In the genomic region with DNA sequence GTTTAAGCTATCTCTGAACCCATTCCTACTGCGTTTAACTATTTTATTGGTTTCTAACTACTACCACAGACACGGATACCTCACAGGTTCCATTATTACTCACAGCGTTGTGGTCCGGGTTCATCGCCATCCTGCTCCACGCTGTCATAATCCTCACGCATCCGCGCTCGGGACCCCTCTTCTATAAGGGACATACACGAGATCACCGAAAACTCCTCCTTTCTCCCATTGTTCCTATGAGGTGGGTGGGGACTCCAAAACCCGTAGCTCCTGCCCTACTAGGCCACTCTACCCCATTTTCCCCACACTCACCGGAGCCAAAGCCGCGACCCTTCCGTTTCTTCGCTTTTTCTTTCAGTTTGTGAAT, we compare ENCODE assay signal across 1 cellular context.
TF ChIP-seq lines count a peak whose summit lies in the region.

No MANE protein-coding gene starts in this region.

TF ChIP-seq in SK-N-SH, 30 proteins besides CTCF, POLR2A, EP300 and RAD21:
- TF ChIP-seq RCOR1 (IDR thresholded peaks at IDR 0.05; ENCODE audit: low read length) (no peak), SMC3 (IDR thresholded peaks at IDR 0.05; ENCODE audit: low read depth, low read length) (no peak), FOXJ3 (CRISPR knock-in tag; IDR thresholded peaks at IDR 0.05) (no peak), TEAD4 (IDR thresholded peaks at IDR 0.05; ENCODE audit: borderline replicate concordance, insufficient read depth) (no peak), MEF2A (IDR thresholded peaks at IDR 0.05; ENCODE audit: borderline replicate concordance, low read depth) (no peak), FOSL2 (IDR thresholded peaks at IDR 0.05; ENCODE audit: borderline replicate concordance, low read depth) (no peak), NRF1 (IDR thresholded peaks at IDR 0.05; ENCODE audit: low read depth, low read length) (no peak), YY1 (IDR thresholded peaks at IDR 0.05; ENCODE audit: low read depth) (no peak), GATA2 (CRISPR knock-in tag; IDR thresholded peaks at IDR 0.05) (no peak), JUND (IDR thresholded peaks at IDR 0.05) (no peak), SIN3A (IDR thresholded peaks at IDR 0.05; ENCODE audit: borderline replicate concordance, low read depth, low read length) (no peak), POLR2AphosphoS5 (IDR thresholded peaks at IDR 0.05; ENCODE audit: low read depth, low read length) (no peak), GABPA (IDR thresholded peaks at IDR 0.05; ENCODE audit: low read depth) (no peak), MXI1 (IDR thresholded peaks at IDR 0.05; ENCODE audit: low read depth, low read length) (no peak), EZH2phosphoT487 (IDR thresholded peaks at IDR 0.05; ENCODE audit: borderline replicate concordance, low read depth) (no peak)
- TF ChIP-seq, protein P1, sequence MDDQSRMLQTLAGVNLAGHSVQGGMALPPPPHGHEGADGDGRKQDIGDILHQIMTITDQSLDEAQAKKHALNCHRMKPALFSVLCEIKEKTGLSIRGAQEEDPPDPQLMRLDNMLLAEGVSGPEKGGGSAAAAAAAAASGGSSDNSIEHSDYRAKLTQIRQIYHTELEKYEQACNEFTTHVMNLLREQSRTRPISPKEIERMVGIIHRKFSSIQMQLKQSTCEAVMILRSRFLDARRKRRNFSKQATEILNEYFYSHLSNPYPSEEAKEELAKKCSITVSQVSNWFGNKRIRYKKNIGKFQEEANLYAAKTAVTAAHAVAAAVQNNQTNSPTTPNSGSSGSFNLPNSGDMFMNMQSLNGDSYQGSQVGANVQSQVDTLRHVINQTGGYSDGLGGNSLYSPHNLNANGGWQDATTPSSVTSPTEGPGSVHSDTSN (IDR thresholded peaks at IDR 0.05) = no peak
- TF ChIP-seq, protein P2, sequence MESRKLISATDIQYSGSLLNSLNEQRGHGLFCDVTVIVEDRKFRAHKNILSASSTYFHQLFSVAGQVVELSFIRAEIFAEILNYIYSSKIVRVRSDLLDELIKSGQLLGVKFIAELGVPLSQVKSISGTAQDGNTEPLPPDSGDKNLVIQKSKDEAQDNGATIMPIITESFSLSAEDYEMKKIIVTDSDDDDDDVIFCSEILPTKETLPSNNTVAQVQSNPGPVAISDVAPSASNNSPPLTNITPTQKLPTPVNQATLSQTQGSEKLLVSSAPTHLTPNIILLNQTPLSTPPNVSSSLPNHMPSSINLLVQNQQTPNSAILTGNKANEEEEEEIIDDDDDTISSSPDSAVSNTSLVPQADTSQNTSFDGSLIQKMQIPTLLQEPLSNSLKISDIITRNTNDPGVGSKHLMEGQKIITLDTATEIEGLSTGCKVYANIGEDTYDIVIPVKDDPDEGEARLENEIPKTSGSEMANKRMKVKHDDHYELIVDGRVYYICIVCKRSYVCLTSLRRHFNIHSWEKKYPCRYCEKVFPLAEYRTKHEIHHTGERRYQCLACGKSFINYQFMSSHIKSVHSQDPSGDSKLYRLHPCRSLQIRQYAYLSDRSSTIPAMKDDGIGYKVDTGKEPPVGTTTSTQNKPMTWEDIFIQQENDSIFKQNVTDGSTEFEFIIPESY (IDR thresholded peaks at IDR 0.05; ENCODE audit: borderline replicate concordance, low read depth) = no peak
- TF ChIP-seq, protein P3, sequence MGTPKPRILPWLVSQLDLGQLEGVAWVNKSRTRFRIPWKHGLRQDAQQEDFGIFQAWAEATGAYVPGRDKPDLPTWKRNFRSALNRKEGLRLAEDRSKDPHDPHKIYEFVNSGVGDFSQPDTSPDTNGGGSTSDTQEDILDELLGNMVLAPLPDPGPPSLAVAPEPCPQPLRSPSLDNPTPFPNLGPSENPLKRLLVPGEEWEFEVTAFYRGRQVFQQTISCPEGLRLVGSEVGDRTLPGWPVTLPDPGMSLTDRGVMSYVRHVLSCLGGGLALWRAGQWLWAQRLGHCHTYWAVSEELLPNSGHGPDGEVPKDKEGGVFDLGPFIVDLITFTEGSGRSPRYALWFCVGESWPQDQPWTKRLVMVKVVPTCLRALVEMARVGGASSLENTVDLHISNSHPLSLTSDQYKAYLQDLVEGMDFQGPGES (IDR thresholded peaks at IDR 0.05; ENCODE audit: low read depth, low read length) = no peak
- TF ChIP-seq, protein P4, sequence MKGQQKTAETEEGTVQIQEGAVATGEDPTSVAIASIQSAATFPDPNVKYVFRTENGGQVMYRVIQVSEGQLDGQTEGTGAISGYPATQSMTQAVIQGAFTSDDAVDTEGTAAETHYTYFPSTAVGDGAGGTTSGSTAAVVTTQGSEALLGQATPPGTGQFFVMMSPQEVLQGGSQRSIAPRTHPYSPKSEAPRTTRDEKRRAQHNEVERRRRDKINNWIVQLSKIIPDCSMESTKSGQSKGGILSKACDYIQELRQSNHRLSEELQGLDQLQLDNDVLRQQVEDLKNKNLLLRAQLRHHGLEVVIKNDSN (IDR thresholded peaks at IDR 0.05; ENCODE audit: borderline replicate concordance, low read depth) = no peak
TF ChIP-seq in SK-N-SH: peak in this region for 0.
